In the genomic region with DNA sequence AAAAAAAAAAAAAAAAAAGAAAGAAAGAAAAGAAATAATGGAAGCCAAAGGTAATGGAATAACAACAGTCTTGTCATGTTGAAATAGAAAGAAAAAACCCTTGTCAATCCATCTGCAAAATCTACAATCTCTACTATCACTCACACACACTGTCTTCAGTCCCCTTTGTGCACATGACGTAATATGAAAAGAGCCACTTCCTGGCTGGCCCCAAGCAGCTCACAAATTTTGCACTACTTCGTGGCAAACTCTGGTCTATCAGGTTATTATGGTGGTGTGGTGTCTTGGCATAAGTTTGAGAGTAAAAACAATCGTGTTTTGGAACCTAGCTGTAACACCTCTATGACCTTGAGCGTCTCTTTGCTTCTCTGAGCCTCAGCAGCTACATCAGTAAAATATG, we compare ENCODE assay signal across 27 cellular contexts. TPM values are rescaled to one million over a fixed set of nuclear protein-coding genes. Genes with fewer than 3 reads are reported as not detected.
DNase-seq lines count a peak whose midpoint lies in the region; ATAC-seq and TF ChIP-seq lines count a peak whose summit lies in the region.
"Had no signal": no experiment of that assay in that cellular context is flagged by ENCODE, and none has a peak within 500 bp of the region (broad histone marks: within the 10 kb centered on the region; RNA-seq: fewer than 3 reads in every experiment).

No MANE protein-coding gene starts in this region.

- POLR2A ChIA-PET in T-cell (lab: Charles Lee), result interaction anchor here in 1 of 2 donors (0.7 kb wide), 1 partner anchor 20 kb away, joined by 5 read pairs; no protein-coding TSS in a partner anchor

- peak; percentile 60 to 90 (median 72) for ATAC-seq in T-cell (replicated peaks in 1 of 4)
- peak; percentile 99 for ATAC-seq in central memory CD8-positive, alpha-beta T cell (replicated peaks; ENCODE audit: extremely low read depth, poor library complexity, severe bottlenecking)
- peak; percentile 49 to 52 for ATAC-seq in stimulated activated naive B cell treated with anti-CD40 and anti-IgM and Interleukin-4, amounts not matched to agents 10 μg/mL and 1 μg/mL and 100 μg/mL, for 72 hours (replicated peaks)
- ATAC-seq: left lung, sciatic nerve had no signal

- no peaks in the 10 kb centered on the region for H3K9me3 Mint-ChIP-seq in activated naive CD4-positive, alpha-beta T cell treated with anti-CD3 and anti-CD28 coated beads, Interleukin-2, amount 50 U/mL, for 24 hours
- H3K9me3 Mint-ChIP-seq in activated naive CD4-positive, alpha-beta T cell treated with anti-CD3 and anti-CD28 coated beads, Interleukin-2, amount 10 ng/mL, durations not matched to agents 7 days and 5 days, result peaks cover 13% of the 10 kb centered on the region
- peaks cover 0 to 9% (median 0%) of the 10 kb centered on the region in 3 donors for H3K9me3 Mint-ChIP-seq in T-cell
- H3K9me3 Mint-ChIP-seq in central memory CD8-positive, alpha-beta T cell, result no peaks in the 10 kb centered on the region
- H3K9me3 Mint-ChIP-seq in stimulated activated naive B cell treated with anti-CD40 and anti-IgM and Interleukin-4, amounts not matched to agents 10 μg/mL and 1 μg/mL and 100 μg/mL, for 72 hours, result peaks cover 0 to 11% of the 10 kb centered on the region in 2 donors
- no peaks in the 10 kb centered on the region for H3K9me3 Mint-ChIP-seq in osteocyte (ENCODE audit: unreplicated experiment)

- CTCF ChIA-PET in activated naive CD4-positive, alpha-beta T cell treated with anti-CD3 and anti-CD28 coated beads, Interleukin-2, amount 10 ng/mL, durations not matched to agents 7 days and 5 days (lab: Charles Lee), result interaction anchor here (0.5 kb wide), 1 partner anchor 82 kb away, joined by 3 read pairs; no protein-coding TSS in a partner anchor
- CTCF ChIA-PET in T-cell (lab: Charles Lee), result interaction anchor here in 1 of 2 donors (0.5 to 0.7 kb wide), 2 partner anchors 10 to 144 kb away, joined by 4 to 5 read pairs; no protein-coding TSS in a partner anchor

- H3K27me3 Mint-ChIP-seq in activated naive CD4-positive, alpha-beta T cell treated with anti-CD3 and anti-CD28 coated beads, Interleukin-2, amount 50 U/mL, for 24 hours, result peaks cover 7% of the 10 kb centered on the region
- H3K27me3 Mint-ChIP-seq in activated naive CD4-positive, alpha-beta T cell treated with anti-CD3 and anti-CD28 coated beads, Interleukin-2, amount 10 ng/mL, durations not matched to agents 7 days and 5 days, result peaks cover 15% of the 10 kb centered on the region
- H3K27me3 Mint-ChIP-seq in T-cell (peaks cover 14 to 37% of the 10 kb centered on the region in 2 donors), osteocyte (ENCODE audit: unreplicated experiment) (peaks cover 8% of the 10 kb centered on the region)
- H3K27me3 Mint-ChIP-seq in central memory CD8-positive, alpha-beta T cell, result no peaks in the 10 kb centered on the region
- peaks cover 39 to 46% of the 10 kb centered on the region in 2 donors for H3K27me3 Mint-ChIP-seq in stimulated activated naive B cell treated with anti-CD40 and anti-IgM and Interleukin-4, amounts not matched to agents 10 μg/mL and 1 μg/mL and 100 μg/mL, for 72 hours

- peaks cover 1% of the 10 kb centered on the region for H3K36me3 Mint-ChIP-seq in activated naive CD4-positive, alpha-beta T cell treated with anti-CD3 and anti-CD28 coated beads, Interleukin-2, amount 50 U/mL, for 24 hours
- H3K36me3 Mint-ChIP-seq in activated naive CD4-positive, alpha-beta T cell treated with anti-CD3 and anti-CD28 coated beads, Interleukin-2, amount 10 ng/mL, durations not matched to agents 7 days and 5 days, result no peaks in the 10 kb centered on the region
- H3K36me3 Mint-ChIP-seq in T-cell, result no peaks in the 10 kb centered on the region
- H3K36me3 Mint-ChIP-seq in central memory CD8-positive, alpha-beta T cell (ENCODE audit: insufficient read depth), result peaks cover 3% of the 10 kb centered on the region
- H3K36me3 Mint-ChIP-seq in stimulated activated naive B cell treated with anti-CD40 and anti-IgM and Interleukin-4, amounts not matched to agents 10 μg/mL and 1 μg/mL and 100 μg/mL, for 72 hours, result no peaks in the 10 kb centered on the region
- H3K36me3 Mint-ChIP-seq in osteocyte (ENCODE audit: unreplicated experiment), result no peaks in the 10 kb centered on the region
- H3K36me3 Mint-ChIP-seq: type B pancreatic cell had no signal

- H3K4me3 Mint-ChIP-seq in activated naive CD4-positive, alpha-beta T cell treated with anti-CD3 and anti-CD28 coated beads, Interleukin-2, amount 50 U/mL, for 24 hours, result no peak overlapping the region
- no peak overlapping the region for H3K4me3 Mint-ChIP-seq in activated naive CD4-positive, alpha-beta T cell treated with anti-CD3 and anti-CD28 coated beads, Interleukin-2, amount 10 ng/mL, durations not matched to agents 7 days and 5 days
- H3K4me3 Mint-ChIP-seq in T-cell, result no peak overlapping the region
- H3K4me3 Mint-ChIP-seq in central memory CD8-positive, alpha-beta T cell, result no peak overlapping the region
- H3K4me3 Mint-ChIP-seq in stimulated activated naive B cell treated with anti-CD40 and anti-IgM and Interleukin-4, amounts not matched to agents 10 μg/mL and 1 μg/mL and 100 μg/mL, for 72 hours, result no peak overlapping the region
- H3K4me3 Mint-ChIP-seq in osteocyte (ENCODE audit: unreplicated experiment), result no peak overlapping the region
- H3K4me3 Mint-ChIP-seq: memory B cell; T-helper 2 cell treated with Interferon-gamma antibody and Interleukin-4, amounts not matched to agents 5 μg/mL and 100 μg/mL, for 36 hours; type B pancreatic cell had no signal

- peak overlapping the region; percentile 24 for H3K27ac Mint-ChIP-seq in activated naive CD4-positive, alpha-beta T cell treated with anti-CD3 and anti-CD28 coated beads, Interleukin-2, amount 50 U/mL, for 24 hours
- no peak overlapping the region for H3K27ac Mint-ChIP-seq in activated naive CD4-positive, alpha-beta T cell treated with anti-CD3 and anti-CD28 coated beads, Interleukin-2, amount 10 ng/mL, durations not matched to agents 7 days and 5 days
- H3K27ac Mint-ChIP-seq in T-cell, result no peak overlapping the region
- H3K27ac Mint-ChIP-seq in central memory CD8-positive, alpha-beta T cell (ENCODE audit: low read depth), result no peak overlapping the region
- H3K27ac Mint-ChIP-seq in stimulated activated naive B cell treated with anti-CD40 and anti-IgM and Interleukin-4, amounts not matched to agents 10 μg/mL and 1 μg/mL and 100 μg/mL, for 72 hours, result no peak overlapping the region
- no peak overlapping the region for H3K27ac Mint-ChIP-seq in osteocyte (ENCODE audit: unreplicated experiment)
- H3K27ac Mint-ChIP-seq: memory B cell had no signal

- no peak for TF ChIP-seq CTCF in osteocyte (IDR thresholded peaks at IDR 0.05)

- no peak for DNase-seq in activated naive CD4-positive, alpha-beta T cell treated with anti-CD3 and anti-CD28 coated beads, Interleukin-2, amount 10 ng/mL, durations not matched to agents 7 days and 5 days
- DNase-seq in T-cell, result peak in 4 of 34 experiments; percentile 22 to 42 (median 30)
- DNase-seq in central memory CD8-positive, alpha-beta T cell (ENCODE audit: low spot score in 2 of 2), result peak in 1 of 2 donors; percentile 35
- DNase-seq in stimulated activated naive B cell treated with anti-CD40 and anti-IgM and Interleukin-4, amounts not matched to agents 10 μg/mL and 1 μg/mL and 100 μg/mL, for 72 hours, result no peak
- no peak for DNase-seq in NK-92 (lab: John Stamatoyannopoulos, UW; ENCODE audit: unreplicated experiment)
- no peak for DNase-seq in COLO829 (ENCODE audit: low spot score)
- DNase-seq in osteocyte (ENCODE audit: extremely low spot score, unreplicated experiment), result no peak
- DNase-seq: adrenal gland; BE2C; COR-L47; foreskin fibroblast; HCEC 1CT; head of caudate nucleus; IMR-90; islet precursor cell; left lung; NCI-H1436 treated with DMSO at 0.1 percent for 48 hours; NCI-H226; NCI-H526 treated with DMSO at 0.1 percent for 48 hours; SHP77; stimulated activated CD4-positive, alpha-beta T cell treated with anti-CD3 and anti-CD28 coated beads, Interleukin-4, amount 100 ng/mL, for 1 hour; substantia nigra had no signal

- H3K4me1 Mint-ChIP-seq in activated naive CD4-positive, alpha-beta T cell treated with anti-CD3 and anti-CD28 coated beads, Interleukin-2, amount 50 U/mL, for 24 hours, result peaks cover 12% of the 10 kb centered on the region
- peaks cover 18% of the 10 kb centered on the region for H3K4me1 Mint-ChIP-seq in activated naive CD4-positive, alpha-beta T cell treated with anti-CD3 and anti-CD28 coated beads, Interleukin-2, amount 10 ng/mL, durations not matched to agents 7 days and 5 days
- H3K4me1 Mint-ChIP-seq in T-cell (peaks cover 7 to 16% (median 10%) of the 10 kb centered on the region in 3 donors), osteocyte (ENCODE audit: unreplicated experiment) (no peaks in the 10 kb centered on the region)
- peaks cover 15% of the 10 kb centered on the region for H3K4me1 Mint-ChIP-seq in central memory CD8-positive, alpha-beta T cell
- peaks cover 0 to 1% of the 10 kb centered on the region in 2 donors for H3K4me1 Mint-ChIP-seq in stimulated activated naive B cell treated with anti-CD40 and anti-IgM and Interleukin-4, amounts not matched to agents 10 μg/mL and 1 μg/mL and 100 μg/mL, for 72 hours
- H3K4me1 Mint-ChIP-seq: memory B cell had no signal

RNA-seq across cellular contexts. Expression of gene AFAP1, which starts 8.3 kb away (rescaled TPM):
- 10 to 100 TPM in 4 of 5 donors, 1 to 10 TPM in 1; 4.8 to 34.8 (median 20.3) TPM for total RNA-seq in T-cell
- 64.9 and 66.9 TPM in 2 replicates for total RNA-seq in osteocyte
